Comparison of ENCODE assay signal across 8 cellular contexts in the genomic region with DNA sequence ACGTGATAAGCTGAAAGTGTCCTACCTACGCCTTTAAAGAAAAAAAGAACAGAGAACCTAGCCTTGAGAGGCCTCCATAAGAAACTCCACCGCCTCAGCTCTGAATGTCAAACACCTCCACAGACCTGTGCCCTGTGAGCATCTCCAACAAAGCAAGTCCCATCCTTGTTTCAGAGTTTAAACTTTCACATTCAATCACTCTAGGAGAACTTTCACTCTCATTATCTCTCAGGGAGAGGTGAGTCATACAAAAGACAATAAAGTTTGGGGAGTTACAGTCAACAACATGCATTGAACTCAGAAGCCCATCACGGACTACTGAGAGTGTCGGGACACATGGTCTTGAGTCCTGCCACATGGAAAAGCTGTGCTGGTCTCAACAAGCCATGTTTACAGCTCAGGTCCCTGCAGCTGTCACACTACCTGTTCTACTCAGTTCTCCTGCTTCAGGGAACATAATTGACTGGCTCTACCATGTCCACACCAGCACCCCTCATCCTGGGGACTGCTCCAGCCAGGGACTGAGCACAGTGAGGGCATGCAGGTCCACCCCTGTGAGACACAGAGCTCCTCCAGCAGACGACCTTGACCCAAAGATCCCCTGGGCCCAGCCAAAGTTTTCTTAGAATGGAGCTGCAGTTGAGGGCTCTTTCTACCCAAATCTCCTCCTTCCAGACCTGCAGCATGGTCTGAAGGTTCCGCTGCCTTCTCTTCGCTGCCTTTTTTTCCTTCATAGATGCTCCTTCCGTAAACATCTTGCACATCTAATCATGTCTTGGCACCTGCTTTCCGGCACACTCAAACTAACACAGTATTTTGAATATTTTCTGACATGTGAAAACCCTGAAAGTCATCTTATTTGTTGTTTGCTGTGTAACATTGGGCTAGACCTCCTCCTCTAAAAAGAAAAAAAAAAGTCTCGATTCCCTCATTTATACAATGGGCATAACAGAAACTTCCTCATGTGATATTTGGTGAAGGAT.
DNase-seq lines count a peak whose midpoint lies in the region; ATAC-seq and TF ChIP-seq lines count a peak whose summit lies in the region.

No MANE protein-coding gene starts in this region.

- no peak for TF ChIP-seq CTCF in parathyroid adenoma (IDR thresholded peaks at IDR 0.05)

- H3K79me2 ChIP-seq in parathyroid adenoma, result no peaks in the 10 kb centered on the region

- peaks cover 88% of the 10 kb centered on the region for H3K4me1 Mint-ChIP-seq in activated naive CD8-positive, alpha-beta T cell treated with anti-CD3 and anti-CD28 coated beads, Interleukin-2, amount 10 ng/mL, durations not matched to agents 7 days and 5 days

- H2AFZ ChIP-seq in parathyroid adenoma, result no peak overlapping the region

- H3K27me3 Mint-ChIP-seq in activated naive CD8-positive, alpha-beta T cell treated with anti-CD3 and anti-CD28 coated beads, Interleukin-2, amount 10 ng/mL, durations not matched to agents 7 days and 5 days, result no peaks in the 10 kb centered on the region

- peak overlapping the region; percentile 37 for H3K4me2 ChIP-seq in parathyroid adenoma (ENCODE audit: low read length)

- ATAC-seq in GM21381 (IDR thresholded peaks at IDR 0.05; ENCODE audit: unreplicated experiment), result peak; percentile 45
- ATAC-seq in activated naive CD8-positive, alpha-beta T cell treated with anti-CD3 and anti-CD28 coated beads, Interleukin-2, amount 10 ng/mL, durations not matched to agents 7 days and 5 days (ENCODE audit: low read depth), result peak; percentile 49

- peaks cover 10% of the 10 kb centered on the region for H3K4me1 ChIP-seq in parathyroid adenoma

- H3K9me3 Mint-ChIP-seq in activated naive CD8-positive, alpha-beta T cell treated with anti-CD3 and anti-CD28 coated beads, Interleukin-2, amount 10 ng/mL, durations not matched to agents 7 days and 5 days, result no peaks in the 10 kb centered on the region

- DNase-seq in EL (peak; percentile 73), HT-29 (ENCODE audit: low spot score) (peak; percentile 73), NCI-H748 (lab: John Stamatoyannopoulos, UW; ENCODE audit: unreplicated experiment) (no peak), SKM-1 treated with dmso at 0.1 percent for 144 hours (lab: John Stamatoyannopoulos, UW; ENCODE audit: unreplicated experiment) (no peak), NCI-H510A (lab: John Stamatoyannopoulos, UW) (no peak)
- DNase-seq in activated naive CD8-positive, alpha-beta T cell treated with anti-CD3 and anti-CD28 coated beads, Interleukin-2, amount 10 ng/mL, durations not matched to agents 7 days and 5 days, result no peak

- H3K27me3 ChIP-seq in parathyroid adenoma (ENCODE audit: control insufficient read depth, insufficient read depth, low read length), result no peaks in the 10 kb centered on the region

- H3K4me3 ChIP-seq in parathyroid adenoma (ENCODE audit: low read depth, low read length), result no peak overlapping the region

- H3K36me3 Mint-ChIP-seq in activated naive CD8-positive, alpha-beta T cell treated with anti-CD3 and anti-CD28 coated beads, Interleukin-2, amount 10 ng/mL, durations not matched to agents 7 days and 5 days, result peaks cover 77% of the 10 kb centered on the region

- no peaks in the 10 kb centered on the region for H3K9me3 ChIP-seq in parathyroid adenoma (ENCODE audit: control insufficient read depth, low read length)

- POLR2A ChIA-PET in activated naive CD8-positive, alpha-beta T cell treated with anti-CD3 and anti-CD28 coated beads, Interleukin-2, amount 10 ng/mL, durations not matched to agents 7 days and 5 days (lab: Charles Lee), result interaction anchor here (0.7 to 13.6 kb wide), 16 partner anchors 8 to 246 kb away, joined by 3 to 612 read pairs (median 6); no protein-coding TSS in a partner anchor

- H3K27ac Mint-ChIP-seq in activated naive CD8-positive, alpha-beta T cell treated with anti-CD3 and anti-CD28 coated beads, Interleukin-2, amount 10 ng/mL, durations not matched to agents 7 days and 5 days, result peak overlapping the region; percentile 97

- H3K27ac ChIP-seq in parathyroid adenoma, result no peak overlapping the region

- H3K36me3 ChIP-seq in parathyroid adenoma (ENCODE audit: control insufficient read depth, insufficient read depth, low read length), result no peaks in the 10 kb centered on the region

- H3K9ac ChIP-seq in parathyroid adenoma, result no peak overlapping the region

- H3K4me3 Mint-ChIP-seq in activated naive CD8-positive, alpha-beta T cell treated with anti-CD3 and anti-CD28 coated beads, Interleukin-2, amount 10 ng/mL, durations not matched to agents 7 days and 5 days, result peak overlapping the region; percentile 74

Comparison
In these comparisons a context has a peak if more than half of its experiments do, and no peak if none do; other contexts are left out.
1. DNase-seq: peak in EL (single experiment) and HT-29 (single experiment); none in activated naive CD8-positive, alpha-beta T cell treated with anti-CD3 and anti-CD28 coated beads, Interleukin-2, amount 10 ng/mL, durations not matched to agents 7 days and 5 days (single experiment), NCI-H748 (single experiment), SKM-1 treated with dmso at 0.1 percent for 144 hours (single experiment) and NCI-H510A (single experiment).